Comparison of ENCODE assay signal across 8 cellular contexts in the genomic region with DNA sequence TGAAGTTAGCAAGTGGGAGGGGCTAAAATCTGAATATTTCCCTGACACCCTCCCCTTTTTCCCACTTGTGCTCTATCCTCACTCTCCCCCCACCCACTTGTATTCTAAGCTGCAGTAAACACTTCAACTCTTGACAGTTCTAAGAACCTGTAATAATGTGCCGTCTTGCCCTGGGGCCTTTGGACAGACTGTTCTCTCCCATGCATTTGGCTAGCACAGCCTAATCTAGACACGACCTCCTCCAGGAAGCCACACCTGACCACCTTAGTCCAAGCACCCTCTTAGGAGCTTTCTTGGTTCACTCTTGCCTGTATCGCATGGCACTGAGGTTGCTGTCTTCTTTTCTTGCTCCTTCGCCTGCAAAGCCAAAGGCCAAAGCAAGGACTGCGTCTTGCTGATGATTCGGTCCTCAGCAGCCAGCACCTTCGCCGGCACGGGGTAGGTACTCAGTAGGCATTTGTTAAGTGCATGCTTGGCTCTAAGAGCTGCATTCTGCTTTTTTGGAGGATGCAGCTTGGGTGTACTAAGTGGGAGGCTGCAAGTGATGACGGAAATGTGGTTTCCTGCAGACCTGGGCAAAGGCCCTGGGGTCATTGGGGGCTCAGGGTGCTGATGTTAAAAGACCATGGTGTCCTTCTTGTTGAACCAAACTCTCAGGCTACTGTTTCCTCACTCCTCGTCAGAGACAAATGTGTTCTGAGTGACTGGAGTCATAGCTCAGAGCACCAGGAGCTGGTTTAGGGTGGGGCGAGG. TPM values are rescaled to one million over a fixed set of nuclear protein-coding genes. Genes with fewer than 3 reads are reported as not detected.
DNase-seq lines count a peak whose midpoint lies in the region; ATAC-seq and TF ChIP-seq lines count a peak whose summit lies in the region.

No MANE protein-coding gene starts in this region.

- peaks cover 14 to 15% of the 10 kb centered on the region in 2 donors for H3K36me3 Mint-ChIP-seq in CD14-positive monocyte
- peaks cover 5 to 12% of the 10 kb centered on the region in 2 donors for H3K36me3 Mint-ChIP-seq in naive B cell

- no peak for ATAC-seq in naive B cell (ENCODE audit: low read depth in 2 of 2)

- intact Hi-C loops in CD14-positive monocyte (cut with micrococcal nuclease) = loop anchor here in 1 of 2 donors (5.0 kb wide), 1 partner anchor 33 kb away; no protein-coding TSS in a partner anchor

- H3K9me3 Mint-ChIP-seq in CD14-positive monocyte = peaks cover 0 to 2% (median 0%) of the 10 kb centered on the region in 7 donors
- no peaks in the 10 kb centered on the region for H3K9me3 Mint-ChIP-seq in naive B cell

- H3K4me3 Mint-ChIP-seq in CD14-positive monocyte = peak overlapping the region; percentile 68
- H3K4me3 Mint-ChIP-seq in naive B cell = peak overlapping the region in 7 of 8 donors; percentile 29 to 82 (median 65)

- H3K27me3 Mint-ChIP-seq in CD14-positive monocyte (ENCODE audit: low read depth in 3 of 3) (peaks cover 0 to 2% (median 2%) of the 10 kb centered on the region in 3 donors), naive B cell (no peaks in the 10 kb centered on the region)

- H3K27me3 ChIP-seq in HUES48 (ENCODE audit: control insufficient read depth, insufficient read depth, low read length) = peaks cover 11% of the 10 kb centered on the region

- H3K27ac ChIP-seq in HUES48 (ENCODE audit: low read depth, low read length) = peak overlapping the region; percentile 52
- H3K27ac ChIP-seq in caudate nucleus (ENCODE audit: low read depth, low read length) = peak overlapping the region; percentile 48

- peak overlapping the region; percentile 59; the same call in 1 of the 2 replicates for H3K4me3 ChIP-seq in HUES48 (ENCODE audit: low read depth, low read length)

- H3K9me3 ChIP-seq in HUES48 (ENCODE audit: control insufficient read depth, insufficient read depth, low read length) = no peaks in the 10 kb centered on the region

- H3K36me3 ChIP-seq in HUES48 (ENCODE audit: control insufficient read depth, insufficient read depth, low read length) = no peaks in the 10 kb centered on the region

- no peak for TF ChIP-seq CTCF in CD14-positive monocyte (IDR thresholded peaks at IDR 0.05)

- no peak for DNase-seq in CD14-positive monocyte (ENCODE audit: low spot score)
- DNase-seq in caudate nucleus (lab: John Stamatoyannopoulos, UW) = peak in 1 of 61 donors; percentile 47
- DNase-seq in naive B cell = no peak
- no peak for DNase-seq in NCI-H2029 (lab: John Stamatoyannopoulos, UW)
- no peak for DNase-seq in NCI-H1930 (lab: John Stamatoyannopoulos, UW)
- DNase-seq in 8988T = no peak
- no peak for DNase-seq in SIG-M5 (lab: John Stamatoyannopoulos, UW)

- H3K9ac ChIP-seq in HUES48 (ENCODE audit: low read depth, low read length) = no peak overlapping the region

- peak overlapping the region; percentile 50 to 84 (median 68) for H3K27ac Mint-ChIP-seq in CD14-positive monocyte
- peak overlapping the region in 3 of 6 donors; percentile 8 to 73 (median 58) for H3K27ac Mint-ChIP-seq in naive B cell

- H3K4me1 Mint-ChIP-seq in CD14-positive monocyte (peaks cover 43% of the 10 kb centered on the region), naive B cell (peaks cover 27 to 32% (median 29%) of the 10 kb centered on the region in 3 donors)

- peaks cover 12% of the 10 kb centered on the region for H3K4me1 ChIP-seq in HUES48 (ENCODE audit: control insufficient read depth, insufficient read depth, low read length)

RNA-seq across cellular contexts. Expression of a gene that starts 2.0 kb away (rescaled TPM):
- polyA plus RNA-seq in CD14-positive monocyte (1 to 10 TPM; 3.4 to 4.8 TPM), naive B cell (ENCODE audit: low read depth in 6 of 6) (1 to 10 TPM in 5 of 6 donors, under 1 TPM in 1; 0.64 to 2.4 (median 2.0) TPM)
